Comparison of ENCODE assay signal across 17 cellular contexts in genomic region chr17:41684050-41684449, GRCh38. TPM values are rescaled to one million over a fixed set of nuclear protein-coding genes. Genes with fewer than 3 reads are reported as not detected.
"Had no signal": no experiment of that assay in that cellular context is flagged by ENCODE, and none has a peak within 500 bp of the region (broad histone marks: within the 10 kb centered on the region; RNA-seq: fewer than 3 reads in every experiment).

No MANE protein-coding gene starts in this region.

- DNase-seq: activated gamma-delta T cell treated with Interleukin-2 at 50 U/mL for 16 hours; activated naive CD8-positive, alpha-beta T cell treated with anti-CD3 and anti-CD28 coated beads for 36 hours; activated T-cell treated with anti-CD3 and anti-CD28 coated beads, Interleukin-2, amount 50 U/mL, for 48 hours; gastrocnemius medialis; kidney; left ventricle myocardium superior; mesendoderm; stimulated activated CD4-positive, alpha-beta T cell treated with anti-CD3 and anti-CD28 coated beads, Interleukin-15, amount 100 ng/mL, for 24 hours; stimulated activated CD4-positive, alpha-beta T cell treated with anti-CD3 and anti-CD28 coated beads, Interleukin-4, amount 100 ng/mL, for 24 hours; stimulated activated naive CD8-positive, alpha-beta T cell treated with anti-CD3 and anti-CD28 coated beads, Interleukin-15, amount 100 ng/mL, for 72 hours; T-helper 2 cell had no signal

- H3K36me3 ChIP-seq: breast epithelium, gastrocnemius medialis, neutrophil had no signal

- H3K27me3 ChIP-seq: breast epithelium, gastrocnemius medialis, neutrophil had no signal

- H3K4me3 Mint-ChIP-seq: activated naive CD8-positive, alpha-beta T cell treated with anti-CD3 and anti-CD28 coated beads for 36 hours; stimulated activated naive CD8-positive, alpha-beta T cell treated with anti-CD3 and anti-CD28 coated beads, Interleukin-15, amount 100 ng/mL, for 72 hours had no signal

- FAIRE-seq: endothelial cell of umbilical vein, kidney, urothelium cell line had no signal

- H3K27ac ChIP-seq: breast epithelium, gastrocnemius medialis, neutrophil had no signal

- H3K27me3 Mint-ChIP-seq: activated naive CD8-positive, alpha-beta T cell treated with anti-CD3 and anti-CD28 coated beads for 36 hours; stimulated activated naive CD8-positive, alpha-beta T cell treated with anti-CD3 and anti-CD28 coated beads, Interleukin-15, amount 100 ng/mL, for 72 hours had no signal

- ATAC-seq: gastrocnemius medialis; left ventricle myocardium superior; stimulated activated naive CD8-positive, alpha-beta T cell treated with anti-CD3 and anti-CD28 coated beads, Interleukin-15, amount 100 ng/mL, for 72 hours had no signal

- H3K9me3 ChIP-seq: breast epithelium, gastrocnemius medialis, neutrophil had no signal

- H3K27ac Mint-ChIP-seq: activated naive CD8-positive, alpha-beta T cell treated with anti-CD3 and anti-CD28 coated beads for 36 hours; stimulated activated naive CD8-positive, alpha-beta T cell treated with anti-CD3 and anti-CD28 coated beads, Interleukin-15, amount 100 ng/mL, for 72 hours had no signal

- H3K4me3 ChIP-seq: breast epithelium, gastrocnemius medialis had no signal

- H3K9me3 Mint-ChIP-seq: activated naive CD8-positive, alpha-beta T cell treated with anti-CD3 and anti-CD28 coated beads for 36 hours; stimulated activated naive CD8-positive, alpha-beta T cell treated with anti-CD3 and anti-CD28 coated beads, Interleukin-15, amount 100 ng/mL, for 72 hours had no signal

- H3K4me1 ChIP-seq: breast epithelium had no signal

RNA-seq across cellular contexts. Expression of gene GAST, which starts 28.1 kb away (rescaled TPM):
- total RNA-seq: activated naive CD8-positive, alpha-beta T cell treated with anti-CD3 and anti-CD28 coated beads for 36 hours; breast epithelium; chondrocyte; endothelial cell of umbilical vein; gastrocnemius medialis; kidney; left ventricle myocardium superior; skeletal muscle tissue had no signal
- polyA plus RNA-seq: endothelial cell of umbilical vein had no signal

RNA-seq across cellular contexts. Expression of gene HAP1, which starts 50.4 kb away (rescaled TPM):
- total RNA-seq: chondrocyte, left ventricle myocardium superior, skeletal muscle tissue had no signal

RNA-seq across cellular contexts. Expression of gene KRT17, which starts 59.7 kb away (rescaled TPM):
- total RNA-seq: activated naive CD8-positive, alpha-beta T cell treated with anti-CD3 and anti-CD28 coated beads for 36 hours; gastrocnemius medialis; left ventricle myocardium superior had no signal
